Comparison of ENCODE assay signal across 9 cellular contexts in genomic region chr4:2803624-2804448, GRCh38. TPM values are rescaled to one million over a fixed set of nuclear protein-coding genes. Genes with fewer than 3 reads are reported as not detected.
DNase-seq lines count a peak whose midpoint lies in the region; ATAC-seq and TF ChIP-seq lines count a peak whose summit lies in the region.
"Had no signal": no experiment of that assay in that cellular context is flagged by ENCODE, and none has a peak within 500 bp of the region (broad histone marks: within the 10 kb centered on the region; RNA-seq: fewer than 3 reads in every experiment).

No MANE protein-coding gene starts in this region.

- no peak for TF ChIP-seq CTCF in breast epithelium (IDR thresholded peaks at IDR 0.05)
- TF ChIP-seq CTCF in lower leg skin (IDR thresholded peaks at IDR 0.05) = no peak
- no peak for TF ChIP-seq CTCF in nephron progenitor cell (IDR thresholded peaks at IDR 0.05)

- no peaks in the 10 kb centered on the region for H3K27me3 ChIP-seq in breast epithelium

- TF ChIP-seq POLR2A in breast epithelium (IDR thresholded peaks at IDR 0.05) (no peak), lower leg skin (IDR thresholded peaks at IDR 0.05) (no peak)

- ATAC-seq in T-helper 17 cell = no peak

- peak overlapping the region; percentile 54 to 57 for H3K27ac ChIP-seq in breast epithelium

- H3K4me3 Mint-ChIP-seq in nephron progenitor cell (no peak overlapping the region), T-helper 17 cell (no peak overlapping the region)
- H3K4me3 Mint-ChIP-seq: T-helper 1 cell treated with Interleukin-12 subunit alpha and Interleukin-12 subunit beta and Interleukin-4 antibody, amounts not matched to agents 30 μg/mL and 1 μg/mL, for 36 hours had no signal

- intact Hi-C loops in breast epithelium (cut with DNase I; ENCODE audit: low total_unique reads) (no loop called here), lower leg skin (cut with DNase I; ENCODE audit: low total_unique reads) (no loop called here)

- DNase-seq in A172 (ENCODE audit: low spot score) (peak; percentile 74), LoVo (ENCODE audit: low spot score) (peak; percentile 50), breast epithelium (ENCODE audit: low spot score in 2 of 2) (no peak), lower leg skin (ENCODE audit: low spot score in 2 of 2) (peak; percentile 90 to 94), nephron progenitor cell (no peak), T-helper 17 cell (no peak), OCI-M2 (lab: John Stamatoyannopoulos, UW; ENCODE audit: unreplicated experiment) (no peak), DMS153 (lab: John Stamatoyannopoulos, UW) (no peak)

- peaks cover 21 to 55% of the 10 kb centered on the region in 2 donors for H3K4me1 ChIP-seq in breast epithelium

- 57 to 59% methylated on average over 18 to 20 of the region's 20 CpGs for whole genome bisulfite sequencing in lower leg skin, 2 donors

- no peaks in the 10 kb centered on the region for H3K9me3 Mint-ChIP-seq in nephron progenitor cell
- H3K9me3 Mint-ChIP-seq: T-helper 1 cell treated with Interleukin-12 subunit alpha and Interleukin-12 subunit beta and Interleukin-4 antibody, amounts not matched to agents 30 μg/mL and 1 μg/mL, for 36 hours had no signal

- no peaks in the 10 kb centered on the region for H3K36me3 ChIP-seq in breast epithelium

- H3K36me3 Mint-ChIP-seq in nephron progenitor cell (ENCODE audit: low read depth) (no peaks in the 10 kb centered on the region), T-helper 17 cell (ENCODE audit: low read depth) (no peaks in the 10 kb centered on the region)

- H3K4me3 ChIP-seq in breast epithelium (no peak overlapping the region), lower leg skin (ENCODE audit: low read depth, poor library complexity, severe bottlenecking) (no peak overlapping the region)

- H3K27ac Mint-ChIP-seq in nephron progenitor cell = no peak overlapping the region
- H3K27ac Mint-ChIP-seq in T-helper 17 cell = no peak overlapping the region
- H3K27ac Mint-ChIP-seq: T-helper 1 cell treated with Interleukin-12 subunit alpha and Interleukin-12 subunit beta and Interleukin-4 antibody, amounts not matched to agents 30 μg/mL and 1 μg/mL, for 36 hours had no signal

- H3K9me3 ChIP-seq in breast epithelium = no peaks in the 10 kb centered on the region
- H3K9me3 ChIP-seq in T-helper 17 cell (ENCODE audit: control insufficient read depth, low read length, poor library complexity, severe bottlenecking) = no peaks in the 10 kb centered on the region

- H3K4me1 Mint-ChIP-seq in nephron progenitor cell (peaks cover 35% of the 10 kb centered on the region), T-helper 17 cell (peaks cover 23% of the 10 kb centered on the region)

- peaks cover 3% of the 10 kb centered on the region for H3K27me3 Mint-ChIP-seq in nephron progenitor cell (ENCODE audit: low read depth, poor library complexity)
- no peaks in the 10 kb centered on the region for H3K27me3 Mint-ChIP-seq in T-helper 17 cell

RNA-seq across cellular contexts. Expression of gene SH3BP2, which starts 11.0 kb away (rescaled TPM):
- 37.4 and 56.9 TPM in 2 replicates for total RNA-seq in A172 (2014; rRNA removed; shearing (Covaris generic))
- total RNA-seq in breast epithelium (10 to 100 TPM; 40.5 to 74.8 (median 59.3) TPM), lower leg skin (100 to 1,000 TPM; 106 to 291 (median 178) TPM), T-helper 17 cell (10 to 100 TPM; 36.0 to 62.0 TPM)

RNA-seq across cellular contexts. Expression of gene ADD1, which starts 39.8 kb away (rescaled TPM):
- total RNA-seq in A172 (2014; rRNA removed; shearing (Covaris generic)) = 166 and 199 TPM in 2 replicates
- total RNA-seq in breast epithelium (100 to 1,000 TPM; 161 to 193 (median 181) TPM), lower leg skin (100 to 1,000 TPM; 102 to 153 (median 135) TPM), T-helper 17 cell (100 to 1,000 TPM; 211 to 228 TPM)

RNA-seq across cellular contexts. Expression of gene TNIP2, which starts 47.7 kb away (rescaled TPM):
- total RNA-seq in A172 (2014; rRNA removed; shearing (Covaris generic)) = 67.5 and 74.0 TPM in 2 replicates
- total RNA-seq in breast epithelium = 10 to 100 TPM; 46.4 to 73.4 (median 64.2) TPM
- total RNA-seq in lower leg skin = 10 to 100 TPM; 37.9 to 42.5 (median 40.3) TPM
- total RNA-seq in T-helper 17 cell = 10 to 100 TPM; 66.0 to 72.5 TPM

Comparison
In these comparisons a context has a peak if more than half of its experiments do, and no peak if none do; other contexts are left out.
1. DNase-seq: peak in A172 (single experiment), LoVo (single experiment) and lower leg skin (2 of 2); none in breast epithelium (0 of 2), nephron progenitor cell (single experiment), T-helper 17 cell (0 of 3), OCI-M2 (single experiment) and DMS153 (single experiment).